ENCODE assay signal across 21 cellular contexts in the genomic region with DNA sequence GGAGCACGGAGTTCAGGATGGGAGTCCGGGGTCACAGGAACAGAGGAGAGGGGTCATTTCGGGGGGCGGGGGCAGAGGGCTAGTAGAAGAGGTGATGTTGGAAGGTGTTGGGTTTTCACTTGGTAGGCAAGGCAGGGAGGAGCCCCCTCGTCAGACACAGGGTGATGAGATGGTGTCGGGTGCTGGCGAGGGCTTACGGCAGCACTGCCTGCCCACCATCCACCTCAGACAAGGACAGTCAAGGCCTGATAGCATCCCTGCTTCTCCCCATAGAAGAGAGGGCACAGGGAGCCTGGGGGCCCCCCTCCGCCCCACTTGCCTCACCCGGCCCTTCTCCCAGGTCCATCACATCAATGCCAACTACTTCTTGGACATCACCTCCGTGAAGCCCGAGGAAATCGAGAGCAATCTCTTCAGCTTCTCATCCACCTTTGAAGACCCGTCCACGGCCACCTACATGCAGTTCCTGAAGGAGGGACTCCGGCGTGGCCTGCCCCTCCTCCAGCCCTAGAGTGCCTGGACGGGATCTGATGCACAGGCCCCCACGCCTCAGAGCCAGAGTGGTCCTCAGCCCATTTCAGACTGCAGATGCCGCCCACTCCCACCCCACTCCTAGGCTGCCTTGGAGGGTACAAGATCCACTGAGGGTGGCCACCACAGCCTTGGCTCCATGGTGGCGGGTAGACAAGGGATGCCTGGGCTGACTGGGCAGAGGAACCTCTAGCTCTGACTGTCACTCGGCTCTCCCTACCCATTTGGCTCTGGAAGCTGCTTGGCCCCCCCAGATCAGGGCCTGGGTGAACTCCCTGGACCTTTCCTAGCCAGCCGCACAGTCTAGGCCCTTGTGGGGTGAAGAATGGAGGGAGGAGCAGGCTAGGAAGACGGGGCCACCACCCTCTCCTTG. TPM values are rescaled to one million over a fixed set of nuclear protein-coding genes. Genes with fewer than 3 reads are reported as not detected.
"Had no signal": no experiment of that assay in that cellular context is flagged by ENCODE, and none has a peak within 500 bp of the region (broad histone marks: within the 10 kb centered on the region; RNA-seq: fewer than 3 reads in every experiment).

No MANE protein-coding gene starts in this region.

- H3K36me3 Mint-ChIP-seq: activated naive CD8-positive, alpha-beta T cell; immature natural killer cell; natural killer cell had no signal

- H3K27ac ChIP-seq: body of pancreas, foreskin keratinocyte, right atrium auricular region, skin epidermis, suprapubic skin had no signal

- H3K27me3 Mint-ChIP-seq: activated naive CD8-positive, alpha-beta T cell; dendritic cell treated with granulocyte-macrophage colony-stimulating factor and Interleukin-4, amounts not matched to agents 40 ng/mL and 50 ng/mL, for 4 days; progenitor cell of endocrine pancreas; stimulated activated naive CD8-positive, alpha-beta T cell treated with anti-CD3 and anti-CD28 coated beads, Interleukin-15, Interleukin-2, amounts not matched to agents 100 ng/mL and 50 ng/mL, for 24 hours had no signal

- H3K9me3 ChIP-seq: body of pancreas, mucosa of descending colon, right atrium auricular region, suprapubic skin had no signal

- H3K4me3 ChIP-seq: body of pancreas, mucosa of descending colon, right atrium auricular region, skin epidermis, suprapubic skin had no signal

- H3K27ac Mint-ChIP-seq: activated naive CD8-positive, alpha-beta T cell; immature natural killer cell; progenitor cell of endocrine pancreas; stimulated activated naive CD8-positive, alpha-beta T cell treated with anti-CD3 and anti-CD28 coated beads, Interleukin-15, Interleukin-2, amounts not matched to agents 100 ng/mL and 50 ng/mL, for 24 hours had no signal

- H3K9me3 Mint-ChIP-seq: dendritic cell treated with granulocyte-macrophage colony-stimulating factor and Interleukin-4, amounts not matched to agents 40 ng/mL and 50 ng/mL, for 4 days; immature natural killer cell; natural killer cell; stimulated activated naive CD8-positive, alpha-beta T cell treated with anti-CD3 and anti-CD28 coated beads, Interleukin-15, Interleukin-2, amounts not matched to agents 100 ng/mL and 50 ng/mL, for 24 hours had no signal

- H3K4me3 Mint-ChIP-seq: activated naive CD8-positive, alpha-beta T cell; dendritic cell treated with granulocyte-macrophage colony-stimulating factor and Interleukin-4, amounts not matched to agents 40 ng/mL and 50 ng/mL, for 4 days; immature natural killer cell; natural killer cell; stimulated activated naive CD8-positive, alpha-beta T cell treated with anti-CD3 and anti-CD28 coated beads, Interleukin-15, Interleukin-2, amounts not matched to agents 100 ng/mL and 50 ng/mL, for 24 hours had no signal

- H3K27me3 ChIP-seq: body of pancreas, foreskin keratinocyte, right atrium auricular region, suprapubic skin had no signal

- ATAC-seq: activated CD4-positive, CD25-positive, alpha-beta regulatory T cell treated with anti-CD3 and anti-CD28 coated beads, Interleukin-2, amount 50 U/mL, for 24 hours; body of pancreas; foreskin keratinocyte; mucosa of descending colon; natural killer cell had no signal

- DNase-seq: activated T-cell treated with anti-CD3 and anti-CD28 coated beads, Interleukin-2, amount 50 U/mL, for 1 hour; amniotic stem cell; effector memory CD4-positive, alpha-beta T cell; foreskin keratinocyte; immature natural killer cell; mammary epithelial cell; natural killer cell; occipital lobe; SW 1271; T1000; trophoblast cell had no signal

RNA-seq across cellular contexts. Expression of gene AUNIP, which starts 43.8 kb away (rescaled TPM):
- total RNA-seq: body of pancreas, right atrium auricular region had no signal
